Comparison of ENCODE assay signal across 1 cellular context in genomic region chr10:7817984-7818294, GRCh38.
TF ChIP-seq lines count a peak whose summit lies in the region.

No MANE protein-coding gene starts in this region.

TF ChIP-seq in SK-N-SH treated with all-trans-retinoic acid at 6 μM for 48 hours, 23 proteins besides CTCF, POLR2A, EP300 and RAD21 (continued from another document):
- no peak for TF ChIP-seq TSHZ2 (CRISPR knock-in tag; IDR thresholded peaks at IDR 0.05)
- TF ChIP-seq ZNF565 (CRISPR knock-in tag; conservative IDR thresholded peaks at IDR 0.05; ENCODE audit: low read depth): no peak
- TF ChIP-seq CSDC2 (CRISPR knock-in tag; IDR thresholded peaks at IDR 0.05): no peak
- no peak for TF ChIP-seq ZNF70 (CRISPR knock-in tag; IDR thresholded peaks at IDR 0.05)
- TF ChIP-seq ARNTL (CRISPR knock-in tag; IDR thresholded peaks at IDR 0.05; ENCODE audit: borderline replicate concordance, low read depth): no peak
- no peak for TF ChIP-seq ZNF8 (CRISPR knock-in tag; IDR thresholded peaks at IDR 0.05)
- no peak for TF ChIP-seq ESRRG (CRISPR knock-in tag; IDR thresholded peaks at IDR 0.05)
- no peak for TF ChIP-seq SNAI2 (CRISPR knock-in tag; IDR thresholded peaks at IDR 0.05)
